In genomic region chr10:15719899-15720634, GRCh38 we compare ENCODE assay signal across 8 cellular contexts. TPM values are rescaled to one million over a fixed set of nuclear protein-coding genes. Genes with fewer than 3 reads are reported as not detected.
DNase-seq lines count a peak whose midpoint lies in the region; ATAC-seq and TF ChIP-seq lines count a peak whose summit lies in the region.

TSS of gene ITGA8 (minus strand) at chr10:15719922. CDS start at chr10:15719771, 151 bp downstream.

- H3K27me3 ChIP-seq in liver (ENCODE audit: control insufficient read depth in 4 of 4, insufficient read depth in 4 of 4, low read length in 3 of 4), result peaks cover 0 to 8% (median 5%) of the 10 kb centered on the region in 4 donors

- TF ChIP-seq RAD21 in liver (IDR thresholded peaks at IDR 0.05), result no peak

- H3K9ac ChIP-seq in liver (ENCODE audit: low read depth in 1 of 2, low read length in 2 of 2), result no peak within 1 kb of the TSS

- WGBS in liver, result 16% methylated on average over 33 of the region's 33 CpGs

- intact Hi-C loops in Right ventricle myocardium inferior (cut with DNase I), result loop anchor here (5.0 kb wide), 2 partner anchors 107 to 133 kb away; no protein-coding TSS in a partner anchor
- intact Hi-C loops in cardiac septum (cut with DNase I), result loop anchor here (2.0 to 5.0 kb wide), 2 partner anchors 105 to 133 kb away; no protein-coding TSS in a partner anchor

- peak within 1 kb of the TSS in 1 of 3 donors; percentile 32 for H3K4me3 ChIP-seq in liver (ENCODE audit: low read depth in 1 of 3, low read length in 3 of 3)

- no peak for DNase-seq in Right ventricle myocardium inferior (ENCODE audit: missing footprints)
- no peak for DNase-seq in cardiac septum (ENCODE audit: low spot score)
- no peak for DNase-seq in cerebellum (ENCODE audit: low spot score)
- no peak for DNase-seq in NCI-H2081 treated with DMSO at 0.1 percent for 48 hours (lab: John Stamatoyannopoulos, UW)
- no peak for DNase-seq in COLO829 (ENCODE audit: low spot score)
- DNase-seq in stimulated activated CD4-positive, alpha-beta T cell treated with anti-CD3 and anti-CD28 coated beads, Interleukin-4, amount 100 ng/mL, for 4 hours, result no peak
- no peak for DNase-seq in CD1c-positive myeloid dendritic cell (ENCODE audit: extremely low spot score)

- no peaks in the 10 kb centered on the region for H3K36me3 ChIP-seq in liver (ENCODE audit: control insufficient read depth in 4 of 4, insufficient read depth in 3 of 4, low read depth in 1 of 4, low read length in 3 of 4)

- no peak within 1 kb of the TSS for H3K27ac ChIP-seq in liver (ENCODE audit: low read depth in 1 of 2, low read length in 2 of 2)

- peak; percentile 7 for TF ChIP-seq CTCF in liver (IDR thresholded peaks at IDR 0.05; ENCODE audit: low read depth, low read length, missing input control)

- H3K4me1 ChIP-seq in liver (ENCODE audit: control insufficient read depth in 4 of 4, insufficient read depth in 4 of 4, low read length in 3 of 4), result peaks cover 0 to 3% (median under 1%) of the 10 kb centered on the region in 4 donors

- no peaks in the 10 kb centered on the region for H3K9me3 ChIP-seq in liver (ENCODE audit: control insufficient read depth in 4 of 4, low read length in 3 of 4)

- ATAC-seq in Right ventricle myocardium inferior, result peak; percentile 60

TF ChIP-seq in liver, 16 proteins besides CTCF, POLR2A, EP300 and RAD21:
- TF ChIP-seq HNF4G (IDR thresholded peaks at IDR 0.05), result no peak

RNA-seq across cellular contexts. Expression of gene ITGA8, which starts in this region (rescaled TPM):
- 1.7 TPM for total RNA-seq in Right ventricle myocardium inferior
- total RNA-seq in cardiac septum, result 2.5 TPM
- total RNA-seq in cerebellum, result 19.8 TPM
- 1 to 10 TPM in 1 of 2 donors, under 1 TPM in 1; 0.75 to 1.0 TPM for total RNA-seq in liver
- under 1 TPM; 0.06 to 0.46 TPM for polyA plus RNA-seq in liver
